1 cellular context compared by ENCODE assay signal in genomic region chr17:32878211-32878610, GRCh38.
TF ChIP-seq lines count a peak whose summit lies in the region.

No MANE protein-coding gene starts in this region.

TF ChIP-seq in SK-N-SH treated with all-trans-retinoic acid at 6 μM for 48 hours, 23 proteins besides CTCF, POLR2A, EP300 and RAD21 (continued from another document):
- TF ChIP-seq CSRNP3 (CRISPR knock-in tag; IDR thresholded peaks at IDR 0.05) (no peak), ZFP30 (CRISPR knock-in tag; IDR thresholded peaks at IDR 0.05) (no peak), ISL1 (CRISPR knock-in tag; IDR thresholded peaks at IDR 0.05) (no peak), TOX (CRISPR knock-in tag; IDR thresholded peaks at IDR 0.05; ENCODE audit: borderline replicate concordance) (no peak), CREB5 (CRISPR knock-in tag; IDR thresholded peaks at IDR 0.05; ENCODE audit: low read depth) (no peak), ZC3H10 (CRISPR knock-in tag; IDR thresholded peaks at IDR 0.05) (no peak)
TF ChIP-seq in SK-N-SH treated with all-trans-retinoic acid at 6 μM for 48 hours: peak in this region for 0.
